In the genomic region with DNA sequence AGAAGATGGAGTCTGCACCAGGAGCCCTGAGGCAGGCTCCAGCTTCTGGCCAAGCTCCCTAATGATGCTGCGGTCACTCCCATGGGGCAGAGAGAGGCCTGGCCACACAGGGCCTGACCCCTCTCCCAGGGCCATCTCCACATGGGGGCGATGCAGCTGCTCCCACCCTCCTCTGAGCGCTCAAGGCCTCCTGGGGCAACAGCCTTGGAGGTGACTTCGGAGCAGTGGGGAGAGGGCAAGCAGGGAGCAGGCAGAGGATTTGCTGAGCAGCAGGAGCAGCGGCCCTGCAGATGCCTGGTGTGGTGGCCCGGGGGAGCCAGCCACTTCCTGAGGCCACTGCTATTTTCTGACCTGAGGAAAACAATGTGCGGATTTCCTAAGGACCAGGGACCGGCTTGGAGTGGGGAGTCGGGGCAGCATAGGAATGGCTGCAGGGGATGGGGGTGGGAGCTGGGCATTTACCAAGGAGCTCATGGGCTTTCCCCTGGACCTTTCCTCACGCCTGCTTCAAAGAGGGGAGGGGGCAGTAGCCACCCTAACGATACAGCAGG, we compare ENCODE assay signal across 20 cellular contexts.
"Had no signal": no experiment of that assay in that cellular context is flagged by ENCODE, and none has a peak within 500 bp of the region (broad histone marks: within the 10 kb centered on the region; RNA-seq: fewer than 3 reads in every experiment).

No MANE protein-coding gene starts in this region.

- ATAC-seq: activated CD4-positive, alpha-beta T cell treated with anti-CD3 and anti-CD28 coated beads for 36 hours; body of pancreas; gastroesophageal sphincter; lower lobe of right lung; stimulated activated naive CD8-positive, alpha-beta T cell treated with anti-CD3 and anti-CD28 coated beads, Interleukin-15, Interleukin-2, amounts not matched to agents 100 U/mL and 50 U/mL, for 24 hours; WTC11 had no signal

- H3K27ac ChIP-seq: body of pancreas, esophagus muscularis mucosa, gastroesophageal sphincter, lower lobe of right lung, transverse colon, vagina had no signal

- FAIRE-seq: colon, TTC549 had no signal

- H3K9me3 ChIP-seq: body of pancreas, esophagus muscularis mucosa, gastroesophageal sphincter, lower lobe of right lung, spleen, transverse colon, vagina had no signal

- H3K27me3 ChIP-seq: body of pancreas, esophagus muscularis mucosa, gastroesophageal sphincter, spleen, transverse colon, vagina had no signal

- DNase-seq: activated CD4-positive, alpha-beta T cell treated with anti-CD3 and anti-CD28 coated beads for 36 hours; activated CD4-positive, alpha-beta T cell treated with anti-CD3 and anti-CD28 coated beads, Interleukin-2, amount 50 U/mL, for 48 hours; activated naive CD8-positive, alpha-beta T cell treated with anti-CD3 and anti-CD28 coated beads for 36 hours; activated T-cell treated with anti-CD3 and anti-CD28 coated beads for 4 hours; amniotic stem cell; body of pancreas; central memory CD4-positive, alpha-beta T cell; lower lobe of right lung; occipital lobe; posterior cingulate gyrus; spleen; stimulated activated CD4-positive, alpha-beta T cell treated with anti-CD3 and anti-CD28 coated beads, Interleukin-4, amount 100 ng/mL, for 4 hours; stimulated activated naive CD8-positive, alpha-beta T cell treated with anti-CD3 and anti-CD28 coated beads, Interleukin-15, Interleukin-2, amounts not matched to agents 100 U/mL and 50 U/mL, for 24 hours; transverse colon had no signal

- H3K4me3 ChIP-seq: body of pancreas, esophagus muscularis mucosa, gastroesophageal sphincter, lower lobe of right lung, spleen, transverse colon, vagina had no signal

- H3K4me1 ChIP-seq: body of pancreas, transverse colon had no signal
